ENCODE assay signal across 8 cellular contexts in genomic region chr3:30649572-30650310, GRCh38. TPM values are rescaled to one million over a fixed set of nuclear protein-coding genes. Genes with fewer than 3 reads are reported as not detected.
A peak's percentile ranks its signal among the peaks of the same experiment; 100 is the strongest.
DNase-seq lines count a peak whose midpoint lies in the region; ATAC-seq and TF ChIP-seq lines count a peak whose summit lies in the region.

No MANE protein-coding gene starts in this region.

- no peaks in the 10 kb centered on the region for H3K27me3 Mint-ChIP-seq in activated naive CD4-positive, alpha-beta T cell treated with anti-CD3 and anti-CD28 coated beads, Interleukin-2, amount 10 ng/mL, durations not matched to agents 7 days and 5 days
- H3K27me3 Mint-ChIP-seq in activated naive CD8-positive, alpha-beta T cell, result no peaks in the 10 kb centered on the region
- no peaks in the 10 kb centered on the region for H3K27me3 Mint-ChIP-seq in naive thymus-derived CD8-positive, alpha-beta T cell

- H3K27ac Mint-ChIP-seq in activated naive CD4-positive, alpha-beta T cell treated with anti-CD3 and anti-CD28 coated beads, Interleukin-2, amount 10 ng/mL, durations not matched to agents 7 days and 5 days, result peak overlapping the region; percentile 83
- peak overlapping the region; percentile 96 for H3K27ac Mint-ChIP-seq in activated naive CD8-positive, alpha-beta T cell
- peak overlapping the region; percentile 71 to 100 (median 98) for H3K27ac Mint-ChIP-seq in naive thymus-derived CD8-positive, alpha-beta T cell

- peak; percentile 52 for ATAC-seq in HG03196 (IDR thresholded peaks at IDR 0.05; ENCODE audit: unreplicated experiment)
- no peak for ATAC-seq in naive thymus-derived CD8-positive, alpha-beta T cell

- H3K4me2 ChIP-seq in mammary epithelial cell (ENCODE audit: insufficient read depth, low read depth, low read length), result no peak overlapping the region

- BruUV-seq in mammary epithelial cell (replicated peaks; lab: Mats Ljungman, UMichigan), result no TSS peak

- no peak overlapping the region for H3K4me3 ChIP-seq in mammary epithelial cell (replicated peaks in 1 of 3; ENCODE audit: insufficient read depth in 1 of 3, low read depth in 2 of 3, low read length in 3 of 3)

- H3K79me2 ChIP-seq in mammary epithelial cell (ENCODE audit: insufficient read depth, low read length), result peaks cover 97% of the 10 kb centered on the region

- H2AFZ ChIP-seq in mammary epithelial cell (ENCODE audit: low read depth, low read length), result no peak overlapping the region

- no peak overlapping the region for H3K27ac ChIP-seq in mammary epithelial cell (ENCODE audit: insufficient read depth, low read depth, low read length)

- no peak for TF ChIP-seq CTCF in mammary epithelial cell (conservative IDR thresholded peaks at IDR 0.05 in 1 of 2, IDR thresholded peaks at IDR 0.05 in 1 of 2; ENCODE audit: extremely low read depth in 1 of 2, insufficient read depth in 1 of 2, low read depth in 1 of 2, low read length in 2 of 2)

- H3K9ac ChIP-seq in mammary epithelial cell (ENCODE audit: insufficient read depth, low read length), result no peak overlapping the region

- intact Hi-C loops in mammary epithelial cell (cut with micrococcal nuclease), result no loop called here

- peaks cover 92% of the 10 kb centered on the region for H3K36me3 Mint-ChIP-seq in activated naive CD4-positive, alpha-beta T cell treated with anti-CD3 and anti-CD28 coated beads, Interleukin-2, amount 10 ng/mL, durations not matched to agents 7 days and 5 days
- peaks cover 65% of the 10 kb centered on the region for H3K36me3 Mint-ChIP-seq in activated naive CD8-positive, alpha-beta T cell
- H3K36me3 Mint-ChIP-seq in naive thymus-derived CD8-positive, alpha-beta T cell, result peaks cover 45 to 97% (median 86%) of the 10 kb centered on the region in 3 donors

- H3K4me3 Mint-ChIP-seq in activated naive CD4-positive, alpha-beta T cell treated with anti-CD3 and anti-CD28 coated beads, Interleukin-2, amount 10 ng/mL, durations not matched to agents 7 days and 5 days, result no peak overlapping the region
- H3K4me3 Mint-ChIP-seq in activated naive CD8-positive, alpha-beta T cell, result peak overlapping the region; percentile 73
- peak overlapping the region; percentile 6 to 72 (median 60) for H3K4me3 Mint-ChIP-seq in naive thymus-derived CD8-positive, alpha-beta T cell

- in situ Hi-C loops in mammary epithelial cell (cut with MboI; ENCODE audit: low sequenced_read_pairs in 2 of 2), result no loop called here

- no peak for DNase-seq in activated naive CD4-positive, alpha-beta T cell treated with anti-CD3 and anti-CD28 coated beads, Interleukin-2, amount 10 ng/mL, durations not matched to agents 7 days and 5 days
- no peak for DNase-seq in activated naive CD4-positive, alpha-beta T cell (lab: John Stamatoyannopoulos, UW)
- DNase-seq in naive thymus-derived CD8-positive, alpha-beta T cell, result no peak
- DNase-seq in NCI-H2081 (lab: John Stamatoyannopoulos, UW) (no peak), mammary epithelial cell (no peak)
- no peak for DNase-seq in stimulated activated CD8-positive, alpha-beta memory T cell treated with anti-CD3 and anti-CD28 coated beads, Interleukin-4, amount 100 ng/mL, for 48 hours

- H3K9me3 ChIP-seq in mammary epithelial cell (replicated peaks; ENCODE audit: insufficient read depth, low read length), result no peaks in the 10 kb centered on the region

- H4K20me1 ChIP-seq in mammary epithelial cell (ENCODE audit: insufficient read depth, low read length), result peaks cover 2% of the 10 kb centered on the region

- peaks cover 1% of the 10 kb centered on the region for H3K4me1 ChIP-seq in mammary epithelial cell (ENCODE audit: insufficient read depth, low read length)

- no peaks in the 10 kb centered on the region for H3K27me3 ChIP-seq in mammary epithelial cell (ENCODE audit: insufficient read depth, low read length)

- POLR2A ChIA-PET in naive thymus-derived CD8-positive, alpha-beta T cell (lab: Charles Lee), result interaction anchor here (0.7 to 17.8 kb wide), 11 partner anchors 7 to 318 kb away, joined by 3 to 307 read pairs (median 6); partner anchors contain the start of gene TGFBR2

- peaks cover 77% of the 10 kb centered on the region for H3K36me3 ChIP-seq in mammary epithelial cell (ENCODE audit: insufficient read depth, low read length)

- dilution Hi-C loops in mammary epithelial cell (cut with HindIII; ENCODE audit: low sequenced_read_pairs), result no loop called here

- H3K9me3 Mint-ChIP-seq in activated naive CD4-positive, alpha-beta T cell treated with anti-CD3 and anti-CD28 coated beads, Interleukin-2, amount 10 ng/mL, durations not matched to agents 7 days and 5 days, result no peaks in the 10 kb centered on the region
- no peaks in the 10 kb centered on the region for H3K9me3 Mint-ChIP-seq in activated naive CD8-positive, alpha-beta T cell (ENCODE audit: low read depth)
- H3K9me3 Mint-ChIP-seq in naive thymus-derived CD8-positive, alpha-beta T cell, result no peaks in the 10 kb centered on the region

- WGBS in mammary epithelial cell (ENCODE audit: low coverage, missing lambda C conversion rate), result 96% methylated on average over 9 of the region's 9 CpGs

- peaks cover 98% of the 10 kb centered on the region for H3K4me1 Mint-ChIP-seq in activated naive CD4-positive, alpha-beta T cell treated with anti-CD3 and anti-CD28 coated beads, Interleukin-2, amount 10 ng/mL, durations not matched to agents 7 days and 5 days
- peaks cover 99% of the 10 kb centered on the region for H3K4me1 Mint-ChIP-seq in activated naive CD8-positive, alpha-beta T cell (ENCODE audit: low read depth)
- peaks cover 48 to 98% (median 97%) of the 10 kb centered on the region in 4 donors for H3K4me1 Mint-ChIP-seq in naive thymus-derived CD8-positive, alpha-beta T cell

- CTCF ChIA-PET in activated naive CD4-positive, alpha-beta T cell treated with anti-CD3 and anti-CD28 coated beads, Interleukin-2, amount 10 ng/mL, durations not matched to agents 7 days and 5 days (lab: Charles Lee), result interaction anchor here (1.0 kb wide), 1 partner anchor 17 kb away, joined by 3 read pairs; no protein-coding TSS in a partner anchor
- CTCF ChIA-PET in mammary epithelial cell (lab: Charles Lee; ENCODE audit: low non-redundant PET), result no interaction called here

RNA-seq across cellular contexts. Expression of gene TGFBR2, which starts 43.3 kb away (rescaled TPM):
- 100 to 1,000 TPM; 260 to 268 TPM for total RNA-seq in naive thymus-derived CD8-positive, alpha-beta T cell
- 100 to 1,000 TPM; 128 to 226 (median 131) TPM for polyA plus RNA-seq in naive thymus-derived CD8-positive, alpha-beta T cell
- 100 to 1,000 TPM; 149 to 179 TPM for total RNA-seq in mammary epithelial cell
- polyA plus RNA-seq in mammary epithelial cell, result 289 TPM
- polyA minus RNA-seq in mammary epithelial cell, result 320 TPM
